Comparison of ENCODE assay signal across 36 cellular contexts in the genomic region with DNA sequence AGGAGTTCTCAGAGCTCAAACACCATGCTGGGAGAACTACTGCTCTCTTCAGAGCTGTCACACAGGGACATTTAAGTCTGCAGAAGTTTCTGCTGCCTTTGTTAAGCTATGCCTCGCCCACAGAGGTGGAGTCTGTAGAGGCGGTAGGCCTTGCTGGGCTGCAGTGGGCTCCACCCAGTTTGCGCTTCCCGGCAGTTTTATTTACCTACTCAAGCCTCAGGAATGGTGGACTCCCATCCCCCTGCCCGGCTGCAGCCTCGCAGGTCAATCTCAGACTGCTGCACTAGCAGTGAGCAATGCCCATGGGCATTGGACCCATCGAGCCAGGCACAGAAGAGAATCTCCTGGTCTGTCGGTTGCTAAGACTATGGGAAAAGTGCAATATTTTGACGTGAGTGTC.
"Had no signal": no experiment of that assay in that cellular context is flagged by ENCODE, and none has a peak within 500 bp of the region (broad histone marks: within the 10 kb centered on the region; RNA-seq: fewer than 3 reads in every experiment).

No MANE protein-coding gene starts in this region.

- H3K27me3 ChIP-seq: adrenal gland, body of pancreas, brain microvascular endothelial cell, breast epithelium, cardiac muscle cell had no signal

- H3K4me1 ChIP-seq: adrenal gland, body of pancreas, breast epithelium had no signal

- DNase-seq: activated B cell treated with CpG ODN at 0.5 μM for 24 hours; activated CD4-positive, alpha-beta memory T cell treated with anti-CD3 and anti-CD28 coated beads for 36 hours; activated CD4-positive, alpha-beta T cell treated with anti-CD3 and anti-CD28 coated beads for 4 hours; activated CD4-positive, alpha-beta T cell treated with anti-CD3 and anti-CD28 coated beads, Interleukin-2, amount 10 ng/mL, durations not matched to agents 24 days and 14 days; activated CD4-positive, alpha-beta T cell treated with anti-CD3 and anti-CD28 coated beads, Interleukin-2, amount 50 U/mL, for 1 hour; activated CD4-positive, alpha-beta T cell treated with anti-CD3 and anti-CD28 coated beads, Interleukin-2, amount 50 U/mL, for 4 hours; activated CD4-positive, CD25-positive, alpha-beta regulatory T cell treated with anti-CD3 and anti-CD28 coated beads, Interleukin-2, amount 50 U/mL, for 72 hours; activated CD8-positive, alpha-beta memory T cell treated with anti-CD3 and anti-CD28 coated beads, Interleukin-2, amount 50 U/mL, for 4 hours; activated CD8-positive, alpha-beta T cell treated with anti-CD3 and anti-CD28 coated beads for 36 hours; activated effector memory CD4-positive, alpha-beta T cell treated with anti-CD3 and anti-CD28 coated beads, Interleukin-2, amount 50 U/mL, for 16 hours; activated gamma-delta T cell treated with Interleukin-2 at 50 U/mL for 16 hours; activated naive CD4-positive, alpha-beta T cell; activated naive CD4-positive, alpha-beta T cell treated with anti-CD3 and anti-CD28 coated beads for 36 hours; activated naive CD4-positive, alpha-beta T cell treated with anti-CD3 and anti-CD28 coated beads, Interleukin-2, amount 50 U/mL, for 16 hours; activated naive CD8-positive, alpha-beta T cell treated with anti-CD3 and anti-CD28 coated beads for 36 hours; activated T-cell treated with anti-CD3 and anti-CD28 coated beads for 4 hours; activated T-cell treated with anti-CD3 and anti-CD28 coated beads, Interleukin-2, amount 50 U/mL, for 1 hour; activated T-cell treated with anti-CD3 and anti-CD28 coated beads, Interleukin-2, amount 50 U/mL, for 4 hours; activated T-cell treated with anti-CD3 and anti-CD28 coated beads, Interleukin-2, amount 50 U/mL, for 72 hours; adrenal gland; amniotic stem cell; aorta; body of pancreas; brain microvascular endothelial cell; caudate nucleus; cerebellar nuclear complex; T-helper 1 cell; T-helper 2 cell; T-helper 9 cell had no signal

- H3K36me3 ChIP-seq: adrenal gland, brain microvascular endothelial cell, breast epithelium, cardiac muscle cell had no signal

- ATAC-seq: activated CD8-positive, alpha-beta T cell treated with anti-CD3 and anti-CD28 coated beads for 36 hours; activated naive CD4-positive, alpha-beta T cell treated with anti-CD3 and anti-CD28 coated beads, Interleukin-2, amount 50 U/mL, for 72 hours; activated T-cell treated with anti-CD3 and anti-CD28 coated beads, Interleukin-2, amount 50 U/mL, for 4 hours; activated T-cell treated with anti-CD3 and anti-CD28 coated beads, Interleukin-2, amount 50 U/mL, for 72 hours; activated T-helper 17 cell treated with anti-CD3 and anti-CD28 coated beads, Interleukin-2, amount 50 U/mL, for 72 hours; body of pancreas had no signal

- H3K27ac ChIP-seq: adrenal gland, body of pancreas, brain microvascular endothelial cell, breast epithelium, cardiac muscle cell, VCaP had no signal

- H3K9me3 ChIP-seq: adrenal gland had no signal

- H3K4me3 ChIP-seq: adrenal gland, body of pancreas, breast epithelium, cardiac muscle cell had no signal

- FAIRE-seq: astrocyte, TTC549 had no signal
